26 cellular contexts compared by ENCODE assay signal in genomic region chr12:91940826-91941225, GRCh38.
"Had no signal": no experiment of that assay in that cellular context is flagged by ENCODE, and none has a peak within 500 bp of the region (broad histone marks: within the 10 kb centered on the region; RNA-seq: fewer than 3 reads in every experiment).

No MANE protein-coding gene starts in this region.

- H3K4me3 Mint-ChIP-seq: dendritic cell treated with granulocyte-macrophage colony-stimulating factor and Interleukin-4, amounts not matched to agents 40 ng/mL and 50 ng/mL, for 4 days; memory B cell; natural killer cell; stimulated activated naive CD8-positive, alpha-beta T cell treated with anti-CD3 and anti-CD28 coated beads, Interleukin-15, amount 100 ng/mL, for 72 hours had no signal

- DNase-seq: colonic mucosa; effector memory CD4-positive, alpha-beta T cell; foreskin melanocyte; glutamatergic neuron; heart right ventricle; hippocampal formation; left colon; left ventricle myocardium superior; lower lobe of right lung; natural killer cell; occipital lobe; ovary; posterior cingulate gyrus; psoas muscle; right cardiac atrium; sigmoid colon; spleen; stimulated activated CD4-positive, alpha-beta T cell treated with anti-CD3 and anti-CD28 coated beads, Interleukin-4, amount 100 ng/mL, for 4 hours; stimulated activated naive CD4-positive, alpha-beta T cell; stimulated activated naive CD8-positive, alpha-beta T cell treated with anti-CD3 and anti-CD28 coated beads, Interleukin-15, amount 100 ng/mL, for 72 hours; transverse colon had no signal

- H3K27ac Mint-ChIP-seq: dendritic cell treated with granulocyte-macrophage colony-stimulating factor and Interleukin-4, amounts not matched to agents 40 ng/mL and 50 ng/mL, for 4 days; memory B cell; natural killer cell; stimulated activated naive CD8-positive, alpha-beta T cell treated with anti-CD3 and anti-CD28 coated beads, Interleukin-15, amount 100 ng/mL, for 72 hours had no signal

- H3K4me1 ChIP-seq: colonic mucosa, lower lobe of right lung, psoas muscle, sigmoid colon, spleen, transverse colon, vagina had no signal

- H3K9me3 ChIP-seq: colonic mucosa, lower lobe of right lung, ovary, sigmoid colon, suprapubic skin, transverse colon, vagina had no signal

- H3K27me3 Mint-ChIP-seq: stimulated activated naive CD8-positive, alpha-beta T cell treated with anti-CD3 and anti-CD28 coated beads, Interleukin-15, amount 100 ng/mL, for 72 hours had no signal

- H3K27me3 ChIP-seq: colonic mucosa, heart right ventricle, ovary, sigmoid colon, spleen, suprapubic skin, transverse colon, vagina had no signal

- H3K27ac ChIP-seq: colonic mucosa, heart right ventricle, lower lobe of right lung, ovary, psoas muscle, sigmoid colon, skin epidermis, spleen, suprapubic skin, transverse colon, vagina had no signal

- ATAC-seq: heart right ventricle; left colon; left ventricle myocardium superior; lower lobe of right lung; natural killer cell; psoas muscle; right cardiac atrium; stimulated activated naive CD8-positive, alpha-beta T cell treated with anti-CD3 and anti-CD28 coated beads, Interleukin-15, amount 100 ng/mL, for 72 hours had no signal

- H3K4me3 ChIP-seq: colonic mucosa, heart right ventricle, lower lobe of right lung, ovary, psoas muscle, sigmoid colon, skin epidermis, spleen, suprapubic skin, transverse colon, vagina had no signal

- H3K4me1 Mint-ChIP-seq: stimulated activated naive CD8-positive, alpha-beta T cell treated with anti-CD3 and anti-CD28 coated beads, Interleukin-15, amount 100 ng/mL, for 72 hours had no signal

- H3K36me3 ChIP-seq: colonic mucosa, heart right ventricle, lower lobe of right lung, ovary, sigmoid colon, spleen, suprapubic skin, transverse colon, vagina had no signal

- H3K36me3 Mint-ChIP-seq: memory B cell had no signal
